ENCODE assay signal across 1 cellular context in genomic region chr1:92476071-92476607, GRCh38.
TF ChIP-seq lines count a peak whose summit lies in the region.

No MANE protein-coding gene starts in this region.

TF ChIP-seq in H1, 55 proteins besides CTCF, POLR2A, EP300 and RAD21:
- TF ChIP-seq SUZ12 (IDR thresholded peaks at IDR 0.05; ENCODE audit: low read length) (0 out of 2 replicates have a peak, but pooled peaks have one; percentile 14), HDAC2 (IDR thresholded peaks at IDR 0.05; ENCODE audit: borderline replicate concordance in 1 of 2, low read depth in 2 of 2, low read length in 2 of 2) (no peak), E2F6 (IDR thresholded peaks at IDR 0.05) (peak; percentile 79), TCF12 (IDR thresholded peaks at IDR 0.05; ENCODE audit: low read depth, low read length) (0 out of 2 replicates have a peak, but pooled peaks have one; percentile 61), MAX (IDR thresholded peaks at IDR 0.05) (peak; percentile 60)
